Comparison of ENCODE assay signal across 19 cellular contexts in genomic region chr20:44624743-44625271, GRCh38. TPM values are rescaled to one million over a fixed set of nuclear protein-coding genes. Genes with fewer than 3 reads are reported as not detected.
DNase-seq lines count a peak whose midpoint lies in the region; ATAC-seq, FAIRE-seq and TF ChIP-seq lines count a peak whose summit lies in the region.
"Had no signal": no experiment of that assay in that cellular context is flagged by ENCODE, and none has a peak within 500 bp of the region (broad histone marks: within the 10 kb centered on the region; RNA-seq: fewer than 3 reads in every experiment).

No MANE protein-coding gene starts in this region.

- DNase-seq in Right ventricle myocardium superior (peak; percentile 1), right atrium auricular region (ENCODE audit: low spot score) (no peak), HTR-8/SVneo (ENCODE audit: insufficient read length, low spot score) (no peak), progenitor cell of endocrine pancreas (ENCODE audit: low spot score, unreplicated experiment) (no peak)
- DNase-seq in central memory CD8-positive, alpha-beta T cell (ENCODE audit: low spot score in 2 of 2), result no peak
- DNase-seq: CD8-positive, alpha-beta T cell; COR-L47; DMS153; DMS79 treated with DMSO at 0.1 percent for 48 hours; GDM1 had no signal

- ATAC-seq in Right ventricle myocardium superior (ENCODE audit: poor library complexity) (no peak), HG03135 (IDR thresholded peaks at IDR 0.05; ENCODE audit: unreplicated experiment) (no peak), GM19452 (IDR thresholded peaks at IDR 0.05; ENCODE audit: unreplicated experiment) (no peak), HG03354 (IDR thresholded peaks at IDR 0.05; ENCODE audit: poor library complexity, severe bottlenecking, unreplicated experiment) (no peak)
- no peak for ATAC-seq in central memory CD8-positive, alpha-beta T cell (replicated peaks; ENCODE audit: extremely low read depth, poor library complexity, severe bottlenecking)
- ATAC-seq: A549; CD8-positive, alpha-beta T cell had no signal

- H3K27me3 Mint-ChIP-seq in central memory CD8-positive, alpha-beta T cell, result no peaks in the 10 kb centered on the region
- H3K27me3 Mint-ChIP-seq in progenitor cell of endocrine pancreas, result no peaks in the 10 kb centered on the region

- no peak overlapping the region for H3K4me3 ChIP-seq in right atrium auricular region
- H3K4me3 ChIP-seq: A549, HAP-1 had no signal

- H3K27ac Mint-ChIP-seq in central memory CD8-positive, alpha-beta T cell (ENCODE audit: low read depth), result peak overlapping the region; percentile 83
- peak overlapping the region; percentile 71 for H3K27ac Mint-ChIP-seq in progenitor cell of endocrine pancreas
- H3K27ac Mint-ChIP-seq: CD8-positive, alpha-beta T cell had no signal

- intact Hi-C loops in Right ventricle myocardium superior (cut with DNase I), result no loop called here

- peaks cover 22% of the 10 kb centered on the region for H3K36me3 Mint-ChIP-seq in central memory CD8-positive, alpha-beta T cell (ENCODE audit: insufficient read depth)
- H3K36me3 Mint-ChIP-seq in progenitor cell of endocrine pancreas (ENCODE audit: insufficient read depth), result peaks cover 8% of the 10 kb centered on the region

- peaks cover 0 to 7% of the 10 kb centered on the region in 2 donors for H3K4me1 ChIP-seq in right atrium auricular region
- H3K4me1 ChIP-seq: A549, HAP-1 had no signal

- H3K9me3 Mint-ChIP-seq in central memory CD8-positive, alpha-beta T cell, result no peaks in the 10 kb centered on the region
- no peaks in the 10 kb centered on the region for H3K9me3 Mint-ChIP-seq in progenitor cell of endocrine pancreas (ENCODE audit: low read depth)
- H3K9me3 Mint-ChIP-seq: CD8-positive, alpha-beta T cell had no signal

- H3K4me3 Mint-ChIP-seq in central memory CD8-positive, alpha-beta T cell, result no peak overlapping the region
- H3K4me3 Mint-ChIP-seq in progenitor cell of endocrine pancreas (ENCODE audit: low read depth), result no peak overlapping the region
- H3K4me3 Mint-ChIP-seq: CD14-positive monocyte; CD8-positive, alpha-beta T cell had no signal

- no peak overlapping the region for H3K27ac ChIP-seq in right atrium auricular region
- H3K27ac ChIP-seq: A549 had no signal

- FAIRE-seq in HTR-8/SVneo (lab: Jason Lieb, UNC), result peak; percentile 98
- FAIRE-seq: A549, D721Med, GM12892, H1 had no signal

- peaks cover 15% of the 10 kb centered on the region for H3K36me3 ChIP-seq in right atrium auricular region

- TF ChIP-seq CTCF in right atrium auricular region (IDR thresholded peaks at IDR 0.05) (no peak), progenitor cell of endocrine pancreas (IDR thresholded peaks at IDR 0.05; ENCODE audit: unreplicated experiment) (no peak)

- H3K4me1 Mint-ChIP-seq in central memory CD8-positive, alpha-beta T cell, result peaks cover 22% of the 10 kb centered on the region
- no peaks in the 10 kb centered on the region for H3K4me1 Mint-ChIP-seq in progenitor cell of endocrine pancreas (ENCODE audit: low read depth)

- H3K9me3 ChIP-seq in right atrium auricular region, result no peaks in the 10 kb centered on the region
- H3K9me3 ChIP-seq: HAP-1 had no signal

- H3K27me3 ChIP-seq in right atrium auricular region, result no peaks in the 10 kb centered on the region

RNA-seq across cellular contexts. Expression of gene ADA, which starts 26.7 kb away (rescaled TPM):
- total RNA-seq in Right ventricle myocardium superior (8.9 TPM), right atrium auricular region (10 to 100 TPM in 1 of 2 donors, 1 to 10 TPM in 1; 6.3 to 16.7 TPM), progenitor cell of endocrine pancreas (10.7 and 11.4 TPM in 2 replicates)

RNA-seq across cellular contexts. Expression of gene PKIG, which starts 42.4 kb away (rescaled TPM):
- total RNA-seq in Right ventricle myocardium superior (180 TPM), right atrium auricular region (100 to 1,000 TPM; 237 to 268 TPM), progenitor cell of endocrine pancreas (34.4 and 36.5 TPM in 2 replicates)
